30 cellular contexts compared by ENCODE assay signal in the genomic region with DNA sequence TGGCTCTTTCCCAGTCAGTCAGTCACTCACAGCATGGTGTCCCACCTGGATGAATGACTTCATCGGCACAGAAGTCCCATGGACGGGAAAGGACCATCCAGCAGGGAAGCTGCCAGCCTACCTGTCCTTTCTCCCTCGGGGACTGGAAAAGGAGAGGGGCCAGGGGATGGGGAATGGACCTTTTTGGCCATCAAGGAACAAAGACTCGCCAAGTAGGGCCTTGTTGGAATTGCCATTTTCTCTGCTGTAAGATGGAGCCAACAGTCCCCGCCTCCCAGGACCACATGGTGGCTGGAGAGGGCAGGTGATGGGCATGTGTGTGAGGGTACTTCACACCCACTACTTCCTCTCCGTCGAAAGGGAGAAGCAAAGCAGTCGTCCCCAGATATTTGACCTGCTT.
"Had no signal": no experiment of that assay in that cellular context is flagged by ENCODE, and none has a peak within 500 bp of the region (broad histone marks: within the 10 kb centered on the region; RNA-seq: fewer than 3 reads in every experiment).

No MANE protein-coding gene starts in this region.

- H3K27ac ChIP-seq: left lung, lower lobe of right lung, pancreas, prostate gland, sigmoid colon, stomach, testis, thyroid gland, transverse colon, upper lobe of left lung, vagina had no signal

- H3K9me3 ChIP-seq: left lung, lower lobe of right lung, mucosa of descending colon, pancreas, prostate gland, sigmoid colon, testis, thyroid gland, transverse colon, vagina had no signal

- H3K4me3 ChIP-seq: left lung, lower lobe of right lung, mucosa of descending colon, pancreas, prostate gland, sigmoid colon, stomach, testis, thyroid gland, transverse colon, upper lobe of left lung, vagina had no signal

- H3K27me3 ChIP-seq: pancreas, testis, thyroid gland, upper lobe of left lung, vagina had no signal

- H3K36me3 ChIP-seq: left lung, lower lobe of right lung, pancreas, prostate gland, sigmoid colon, stomach, thyroid gland, transverse colon, upper lobe of left lung, vagina had no signal

- ATAC-seq: left colon; left lung; lower lobe of right lung; mucosa of descending colon; naive thymus-derived CD4-positive, alpha-beta T cell; natural killer cell treated with Interleukin-12 subunit alpha and Interleukin-12 subunit beta and Interleukin-15 and Interleukin-18, amount 100 ng/mL, for 72 hours; pancreas; right cardiac atrium; stimulated activated memory B cell treated with anti-CD40 and anti-IgM and Interleukin-4, amounts not matched to agents 10 μg/mL and 1 μg/mL and 100 μg/mL, for 72 hours had no signal

- FAIRE-seq: islet of Langerhans, kidney, pancreas, small intestine had no signal

- DNase-seq: hypothalamus; immature natural killer cell; kidney; left colon; left lung; lower lobe of right lung; midbrain; mucosa of descending colon; naive thymus-derived CD4-positive, alpha-beta T cell; nucleus accumbens; pancreas; retina; right cardiac atrium; sigmoid colon; small intestine; stimulated activated CD4-positive, alpha-beta T cell treated with anti-CD3 and anti-CD28 coated beads, Interleukin-1b, Interleukin-23, amount 100 ng/mL, for 48 hours; stimulated activated CD4-positive, alpha-beta T cell treated with anti-CD3 and anti-CD28 coated beads, Interleukin-2, amount 100 ng/mL, for 48 hours; stimulated activated CD4-positive, alpha-beta T cell treated with anti-CD3 and anti-CD28 coated beads, Interleukin-4, amount 100 ng/mL, for 4 hours; stimulated activated CD8-positive, alpha-beta memory T cell treated with anti-CD3 and anti-CD28 coated beads, Interleukin-4, amount 100 ng/mL, for 48 hours; stimulated activated naive CD4-positive, alpha-beta T cell treated with Interleukin-2 at 50 U/mL for 16 hours; stomach; testis; thyroid gland; transverse colon; upper lobe of left lung had no signal

- H3K4me1 ChIP-seq: left lung, lower lobe of right lung, pancreas, prostate gland, sigmoid colon, stomach, testis, thyroid gland, transverse colon, upper lobe of left lung, vagina had no signal
